In the genomic region with DNA sequence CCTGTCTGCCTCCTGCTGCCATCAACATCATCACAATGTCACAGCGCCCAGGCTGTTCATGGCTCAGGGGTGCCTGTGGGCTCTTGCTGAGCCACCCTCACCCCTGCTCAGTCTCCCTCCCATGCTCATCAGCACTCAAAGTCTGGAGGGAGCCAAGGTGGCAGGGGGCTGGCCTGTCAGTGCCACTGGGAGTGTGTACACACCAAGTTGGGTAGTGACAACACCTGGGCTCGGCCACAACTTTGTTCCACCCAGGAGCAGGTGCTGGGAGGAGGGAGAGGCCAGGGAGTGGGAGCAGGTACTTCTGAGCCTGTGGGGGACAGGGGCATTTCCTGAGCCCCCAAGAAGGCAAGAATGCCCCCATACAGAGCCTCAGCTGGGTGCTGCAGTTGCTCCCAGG, we compare ENCODE assay signal across 5 cellular contexts.
"Had no signal": no experiment of that assay in that cellular context is flagged by ENCODE, and none has a peak within 500 bp of the region (broad histone marks: within the 10 kb centered on the region; RNA-seq: fewer than 3 reads in every experiment).

No MANE protein-coding gene starts in this region.

- ATAC-seq: GM23338, HepG2 had no signal

- H3K36me3 Mint-ChIP-seq: IgD-negative memory B cell had no signal

- H3K4me3 ChIP-seq: GM23338 had no signal

- H3K4me1 Mint-ChIP-seq: IgD-negative memory B cell had no signal

- H2AFZ ChIP-seq: GM23338 had no signal

- H3K4me3 Mint-ChIP-seq: GM23338, H9, IgD-negative memory B cell had no signal

- H3K27me3 Mint-ChIP-seq: IgD-negative memory B cell had no signal

- H3K27ac Mint-ChIP-seq: GM23338, H9, IgD-negative memory B cell had no signal

- DNase-seq: H9, HCEC 1CT had no signal

- H3K4me2 ChIP-seq: GM23338 had no signal
